Comparison of ENCODE assay signal across 1 cellular context in the genomic region with DNA sequence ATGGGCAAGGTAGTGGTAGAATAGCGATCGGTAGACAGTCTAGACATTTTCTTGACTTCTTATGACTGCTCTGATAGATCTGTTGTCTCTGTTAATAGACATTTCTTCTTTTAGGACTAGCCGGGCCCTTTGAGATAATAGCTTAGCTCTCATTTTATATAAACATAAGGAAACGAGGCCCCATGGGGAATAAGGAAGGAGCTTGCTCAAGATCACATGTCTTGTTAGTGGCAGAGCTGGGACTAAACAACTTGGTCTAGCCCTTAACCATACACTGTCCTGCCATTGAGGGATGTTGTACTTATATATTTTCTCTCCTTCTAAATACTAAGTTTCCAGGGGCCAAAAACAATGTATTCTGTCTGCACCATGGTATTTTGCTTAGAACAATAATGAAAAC.
TF ChIP-seq lines count a peak whose summit lies in the region.

No MANE protein-coding gene starts in this region.

TF ChIP-seq in HepG2, 621 proteins besides CTCF, POLR2A, EP300 and RAD21 (continued from another document):
- TF ChIP-seq ZBTB10 (CRISPR knock-in tag; IDR thresholded peaks at IDR 0.05; ENCODE audit: borderline replicate concordance), result no peak
- no peak for TF ChIP-seq ARID4A (CRISPR knock-in tag; IDR thresholded peaks at IDR 0.05; ENCODE audit: borderline replicate concordance)
- no peak for TF ChIP-seq AKNA (CRISPR knock-in tag; IDR thresholded peaks at IDR 0.05; ENCODE audit: borderline replicate concordance)
- TF ChIP-seq MAX (IDR thresholded peaks at IDR 0.05), result no peak
- no peak for TF ChIP-seq ELF4 (CRISPR knock-in tag; IDR thresholded peaks at IDR 0.05; ENCODE audit: borderline replicate concordance)
- no peak for TF ChIP-seq ZNF652 (CRISPR knock-in tag; IDR thresholded peaks at IDR 0.05; ENCODE audit: borderline replicate concordance, low read depth)
- TF ChIP-seq SIN3B (IDR thresholded peaks at IDR 0.05; ENCODE audit: low read length), result no peak
- TF ChIP-seq ZC3H13 (CRISPR knock-in tag; IDR thresholded peaks at IDR 0.05), result no peak
TF ChIP-seq in HepG2: peak in this region for 0.
